ENCODE assay signal across 8 cellular contexts in the genomic region with DNA sequence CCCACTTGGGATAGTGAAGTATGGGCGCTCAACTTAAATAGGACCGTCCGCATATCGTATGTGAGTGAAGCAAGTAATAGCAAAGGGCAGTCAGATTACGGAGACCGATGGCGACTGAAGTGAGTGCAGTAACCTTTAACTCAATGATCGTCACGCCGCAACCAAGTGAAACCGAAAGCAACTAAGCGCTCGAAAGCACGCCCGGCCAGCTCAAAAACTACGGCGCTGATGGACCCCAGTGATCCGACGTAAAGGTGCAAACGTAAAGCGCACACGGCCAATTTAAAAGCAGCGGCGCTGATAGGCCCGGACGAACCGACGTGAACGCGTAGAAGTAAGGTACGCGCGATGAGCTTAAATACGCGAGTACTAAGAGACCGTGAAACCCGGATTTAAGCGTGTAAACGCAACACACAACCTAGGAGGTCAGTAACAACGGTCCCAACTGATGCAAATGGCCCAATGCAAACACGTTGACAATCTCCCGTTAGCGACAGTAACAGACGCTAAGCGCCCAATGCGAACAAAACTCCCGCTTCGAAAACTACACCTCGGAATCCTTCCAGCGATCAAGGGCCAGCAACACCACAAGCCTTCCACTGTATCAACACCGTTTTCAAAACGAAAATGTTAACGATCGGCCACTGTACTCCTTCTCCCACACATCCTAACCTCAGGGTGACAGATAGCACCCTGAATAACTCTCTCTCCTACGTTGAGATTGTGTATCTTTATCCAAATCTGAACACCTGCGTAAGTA. TPM values are rescaled to one million over a fixed set of nuclear protein-coding genes. Genes with fewer than 3 reads are reported as not detected.
A peak's percentile ranks its signal among the peaks of the same experiment; 100 is the strongest.
DNase-seq lines count a peak whose midpoint lies in the region; ATAC-seq and TF ChIP-seq lines count a peak whose summit lies in the region.

No MANE protein-coding gene starts in this region.

- H3K9ac ChIP-seq in HUES6 (ENCODE audit: low read length) = peak overlapping the region; percentile 96
- peak overlapping the region; percentile 66 for H3K9ac ChIP-seq in mucosa of stomach (ENCODE audit: low read length)

- peak overlapping the region; percentile 97 for H3K27ac Mint-ChIP-seq in CD4-positive, alpha-beta T cell

- no peaks in the 10 kb centered on the region for H3K9me3 Mint-ChIP-seq in CD4-positive, alpha-beta T cell

- H3K27ac ChIP-seq in CD4-positive, alpha-beta T cell (ENCODE audit: low read depth, low read length) = peak overlapping the region; percentile 94
- H3K27ac ChIP-seq in HUES6 (ENCODE audit: low read depth, low read length) = peak overlapping the region; percentile 99

- H3K36me3 Mint-ChIP-seq in CD4-positive, alpha-beta T cell (ENCODE audit: low read depth) = peaks cover 13% of the 10 kb centered on the region

- peaks cover 12% of the 10 kb centered on the region; the same call in 1 of the 2 replicates for H3K4me1 ChIP-seq in HUES6 (ENCODE audit: control insufficient read depth, insufficient read depth, low read length)
- H3K4me1 ChIP-seq in mucosa of stomach (ENCODE audit: control insufficient read depth, insufficient read depth, low read length) = peaks cover 9% of the 10 kb centered on the region

- ATAC-seq in CD4-positive, alpha-beta T cell (ENCODE audit: poor library complexity) = peak; percentile 75
- peak; percentile 18 for ATAC-seq in GM19468 (IDR thresholded peaks at IDR 0.05; ENCODE audit: extremely low read depth, unreplicated experiment)

- H3K4me1 Mint-ChIP-seq in CD4-positive, alpha-beta T cell (ENCODE audit: low read depth) = peaks cover 15% of the 10 kb centered on the region

- H3K27me3 ChIP-seq in CD4-positive, alpha-beta T cell (ENCODE audit: control insufficient read depth, insufficient read depth, low read length) = no peaks in the 10 kb centered on the region
- H3K27me3 ChIP-seq in HUES6 (ENCODE audit: control insufficient read depth, insufficient read depth, low read length) = peaks cover 41% of the 10 kb centered on the region
- H3K27me3 ChIP-seq in mucosa of stomach (ENCODE audit: control insufficient read depth, insufficient read depth, low read length) = no peaks in the 10 kb centered on the region

- TF ChIP-seq POLR2A in erythroblast (IDR thresholded peaks at IDR 0.05; ENCODE audit: low read length) = peak; percentile 100

- H3K4me3 ChIP-seq in HUES6 (ENCODE audit: low read depth, low read length) (peak overlapping the region; percentile 72), mucosa of stomach (ENCODE audit: low read length) (peak overlapping the region; percentile 42)

- CTCF ChIA-PET in CD4-positive, alpha-beta T cell (lab: Charles Lee) = interaction anchor here (0.9 to 3.6 kb wide), 5 partner anchors 27 to 537 kb away, joined by 3 to 20 read pairs (median 5); a partner anchor contains a TSS

- H3K9me3 ChIP-seq in CD4-positive, alpha-beta T cell (ENCODE audit: control insufficient read depth, low read length) = no peaks in the 10 kb centered on the region
- H3K9me3 ChIP-seq in HUES6 (ENCODE audit: control insufficient read depth, insufficient read depth, low read depth, low read length) (no peaks in the 10 kb centered on the region), mucosa of stomach (ENCODE audit: control insufficient read depth, low read length) (no peaks in the 10 kb centered on the region)

- H3K4me3 Mint-ChIP-seq in CD4-positive, alpha-beta T cell = peak overlapping the region; percentile 93

- H3K36me3 ChIP-seq in HUES6 (ENCODE audit: control insufficient read depth, insufficient read depth, low read length) = no peaks in the 10 kb centered on the region; the same call in 1 of the 2 replicates
- H3K36me3 ChIP-seq in mucosa of stomach (ENCODE audit: control insufficient read depth, insufficient read depth, low read length) = no peaks in the 10 kb centered on the region

- POLR2A ChIA-PET in CD4-positive, alpha-beta T cell (lab: Charles Lee) = interaction anchor here (0.6 to 4.7 kb wide), 52 partner anchors 8 to 1690 kb away, joined by 3 to 175 read pairs (median 4); a partner anchor contains a TSS

- TF ChIP-seq CTCF in CD4-positive, alpha-beta T cell (IDR thresholded peaks at IDR 0.05) = no peak

- peak; percentile 74 to 95 (median 85) for DNase-seq in CD4-positive, alpha-beta T cell
- peak; percentile 99 for DNase-seq in OCI-M1 (lab: John Stamatoyannopoulos, UW)
- DNase-seq in activated T-cell treated with anti-CD3 and anti-CD28 coated beads, Interleukin-2, amount 50 U/mL, for 1 hour = peak; percentile 87
- DNase-seq in erythroblast (lab: John Stamatoyannopoulos, UW) = peak; percentile 97 to 100
- DNase-seq in stimulated activated CD8-positive, alpha-beta memory T cell treated with anti-CD3 and anti-CD28 coated beads, Interleukin-4, amount 100 ng/mL, for 48 hours = peak; percentile 92

- peaks cover 5% of the 10 kb centered on the region for H3K27me3 Mint-ChIP-seq in CD4-positive, alpha-beta T cell

- intact Hi-C loops in CD4-positive, alpha-beta T cell (cut with DNase I, micrococcal nuclease) = loop anchor here (1.0 to 10.0 kb wide), 3 partner anchors 27 to 536 kb away; a partner anchor contains a TSS

RNA-seq across cellular contexts. Expression of a gene that starts 37.9 kb away (rescaled TPM):
- 1 to 10 TPM; 2.4 to 2.9 TPM for total RNA-seq in CD4-positive, alpha-beta T cell

Comparison
In these comparisons a context has a peak if more than half of its experiments do, and no peak if none do; other contexts are left out.
1. Peak in every context shown above with its lines: DNase-seq, ATAC-seq, H3K4me3 ChIP-seq and H3K27ac ChIP-seq.